25 cellular contexts compared by ENCODE assay signal in the genomic region with DNA sequence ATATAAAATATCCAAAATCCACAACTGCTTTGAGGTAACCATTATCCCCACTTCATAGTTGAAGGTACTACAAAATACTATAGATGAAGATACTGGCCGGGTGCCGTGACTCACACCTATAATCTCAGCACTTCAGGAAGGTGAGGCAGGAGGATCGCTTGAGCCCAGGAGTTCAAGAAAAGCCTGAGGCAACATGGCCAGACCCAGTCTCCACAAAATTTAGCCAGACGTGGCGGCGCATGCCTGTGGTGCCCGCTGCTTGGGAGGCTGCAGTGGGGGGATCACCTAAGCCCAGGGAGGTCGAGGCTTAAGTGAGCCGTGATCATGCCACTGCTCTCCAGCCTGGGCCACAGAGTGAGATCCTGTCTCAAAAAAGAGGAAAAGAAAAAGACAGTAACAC. TPM values are rescaled to one million over a fixed set of nuclear protein-coding genes. Genes with fewer than 3 reads are reported as not detected.
A peak's percentile ranks its signal among the peaks of the same experiment; 100 is the strongest.
DNase-seq lines count a peak whose midpoint lies in the region; ATAC-seq, FAIRE-seq and TF ChIP-seq lines count a peak whose summit lies in the region.
"Had no signal": no experiment of that assay in that cellular context is flagged by ENCODE, and none has a peak within 500 bp of the region (broad histone marks: within the 10 kb centered on the region; RNA-seq: fewer than 3 reads in every experiment).

No MANE protein-coding gene starts in this region.

- no peaks in the 10 kb centered on the region for H3K79me1 ChIP-seq in H1 (ENCODE audit: low read depth, low read length)

- H4K91ac ChIP-seq in H1 (replicated peaks; ENCODE audit: insufficient read length, low read length): no peak overlapping the region

- no peak for TF ChIP-seq EP300 in H1 (IDR thresholded peaks at IDR 0.05; ENCODE audit: borderline replicate concordance in 1 of 2, low read depth in 2 of 2, low read length in 2 of 2)

- H3K4me1 ChIP-seq in PC-3 (ENCODE audit: insufficient read depth, low read length): peaks cover 19% of the 10 kb centered on the region
- peaks cover 5 to 23% (median 16%) of the 10 kb centered on the region in 4 experiments; a peak in 6 of 7 replicates for H3K4me1 ChIP-seq in H1 (replicated peaks in 1 of 4; ENCODE audit: control insufficient read depth in 3 of 4, insufficient read depth in 4 of 4, low read length in 3 of 4)
- no peaks in the 10 kb centered on the region for H3K4me1 ChIP-seq in kidney (ENCODE audit: control insufficient read depth in 1 of 2, insufficient read depth in 1 of 2, low read depth in 1 of 2, low read length in 2 of 2)
- H3K4me1 ChIP-seq: A549, BE2C had no signal

- H2BK5ac ChIP-seq in H1 (ENCODE audit: low read depth, low read length): no peak overlapping the region

- TF ChIP-seq POLR2A in H1 (IDR thresholded peaks at IDR 0.05; ENCODE audit: control extremely low read depth in 1 of 2, low read depth in 2 of 2, low read length in 2 of 2): no peak

- H3K36me3 ChIP-seq in PC-3 (ENCODE audit: low read depth, low read length): no peaks in the 10 kb centered on the region
- H3K36me3 ChIP-seq in H1 (ENCODE audit: control insufficient read depth in 2 of 4, insufficient read depth in 4 of 4, low read length in 3 of 4): no peaks in the 10 kb centered on the region
- no peaks in the 10 kb centered on the region for H3K36me3 ChIP-seq in kidney (ENCODE audit: control insufficient read depth in 1 of 2, insufficient read depth in 2 of 2, low read length in 2 of 2)
- H3K36me3 ChIP-seq: BE2C; BLaER1 treated with 17β-estradiol and CSF1 and Interleukin-3, amounts not matched to agents 10 nM and 100 nM had no signal

- no peaks in the 10 kb centered on the region for H3K23me2 ChIP-seq in H1 (ENCODE audit: low read depth, low read length)

- no peak overlapping the region for H4K8ac ChIP-seq in H1 (ENCODE audit: extremely low read depth, insufficient read depth, low read length)

- no peak overlapping the region for H3K4me3 ChIP-seq in PC-3 (ENCODE audit: low read length)
- H3K4me3 ChIP-seq in H1 (ENCODE audit: extremely low read depth in 1 of 4, insufficient read depth in 2 of 4, low read depth in 3 of 4, low read length in 4 of 4): no peak overlapping the region
- H3K4me3 ChIP-seq in kidney (ENCODE audit: low read length in 2 of 2): no peak overlapping the region
- H3K4me3 ChIP-seq: A549; BLaER1 treated with 17β-estradiol and CSF1 and Interleukin-3, amounts not matched to agents 10 nM and 100 nM; GM23248 had no signal

- no peak for TF ChIP-seq RAD21 in H1 (IDR thresholded peaks at IDR 0.05 in 1 of 2, conservative IDR thresholded peaks at IDR 0.05 in 1 of 2; ENCODE audit: low read depth in 2 of 2, low read length in 2 of 2)

- H3K14ac ChIP-seq in H1 (ENCODE audit: insufficient read length): no peak overlapping the region

- intact Hi-C loops in PC-3 (cut with micrococcal nuclease) (no loop called here), kidney (cut with DNase I) (no loop called here)

- H3F3A ChIP-seq in PC-3 (ENCODE audit: low read length, unreplicated experiment): no peaks in the 10 kb centered on the region

- H4K5ac ChIP-seq in H1 (ENCODE audit: insufficient read length, low read depth, low read length): no peak overlapping the region

- H3K56ac ChIP-seq in H1 (replicated peaks; ENCODE audit: insufficient read length, low read depth, low read length): no peak overlapping the region

- POLR2A ChIA-PET in PC-3 (lab: Charles Lee; ENCODE audit: unreplicated experiment) (no interaction called here), H1 (lab: Charles Lee; ENCODE audit: partially characterized antibody) (no interaction called here)

- CTCF ChIA-PET in PC-3 (lab: Charles Lee): no interaction called here
- CTCF ChIA-PET in H1 (lab: Charles Lee; ENCODE audit: partially characterized antibody): interaction anchor here (1.5 kb wide), 1 partner anchor 53 kb away, joined by 3 read pairs; no protein-coding TSS in a partner anchor

- 0 out of 2 replicates have a peak overlapping the region, but pooled peaks have one; percentile 3 for H2BK12ac ChIP-seq in H1 (ENCODE audit: low read depth, low read length)

- no peak overlapping the region for H2BK15ac ChIP-seq in H1 (ENCODE audit: low read length)

- H3K4ac ChIP-seq in H1 (replicated peaks; ENCODE audit: insufficient read length, low read depth, low read length): no peak overlapping the region

- H3K79me2 ChIP-seq in PC-3 (ENCODE audit: low read length) (no peaks in the 10 kb centered on the region), H1 (ENCODE audit: control insufficient read depth in 1 of 2, insufficient read depth in 2 of 2, low read length in 2 of 2) (no peaks in the 10 kb centered on the region)

- DNase-seq in PC-3 (no peak), H1 (ENCODE audit: low read depth in 1 of 2, low spot score in 2 of 2) (no peak), islet precursor cell (peak; percentile 84), kidney (no peak), NCI-H774 (lab: John Stamatoyannopoulos, UW) (no peak)
- no peak for DNase-seq in activated T-cell treated with anti-CD3 and anti-CD28 coated beads, Interleukin-2, amount 50 U/mL, for 48 hours
- DNase-seq: 8988T; ACHN; AML-193; BE2C; CD4-positive, alpha-beta T cell; CD8-positive, alpha-beta memory T cell; DMS 273 treated with DMSO at 0.1 percent for 48 hours; DMS79; EL; GF-D8; GM23248 had no signal

- no peak overlapping the region for H2BK120ac ChIP-seq in H1 (replicated peaks; ENCODE audit: low read depth, low read length)

- peak; percentile 11; the same call in 1 of the 2 replicates for ATAC-seq in PC-3
- ATAC-seq: A549, HCT116 had no signal

- no peak overlapping the region for H3K18ac ChIP-seq in H1 (ENCODE audit: extremely low read depth, low read length)

- no peak for FAIRE-seq in H1 (lab: Jason Lieb, UNC)
- no peak for FAIRE-seq in kidney (lab: Jason Lieb, UNC)
- FAIRE-seq: A549, D721Med, GM12891, GM18507 had no signal

- H2AK5ac ChIP-seq in H1 (ENCODE audit: low read depth, low read length): no peak overlapping the region

- TF ChIP-seq CTCF in PC-3 (conservative IDR thresholded peaks at IDR 0.05; ENCODE audit: low read depth, low read length) (no peak), H1 (IDR thresholded peaks at IDR 0.05; ENCODE audit: control extremely low read depth in 1 of 3, insufficient read depth in 1 of 3, low read depth in 1 of 3, low read length in 3 of 3) (no peak), kidney (IDR thresholded peaks at IDR 0.05; ENCODE audit: borderline replicate concordance, extremely low read depth, insufficient read depth) (no peak)

- H3K27ac ChIP-seq in PC-3 (ENCODE audit: low read length) (no peak overlapping the region), H1 (ENCODE audit: low read depth, low read length) (no peak overlapping the region), kidney (ENCODE audit: low read depth in 2 of 2, low read length in 2 of 2) (no peak overlapping the region)
- H3K27ac ChIP-seq: A549; BLaER1 treated with 17β-estradiol and CSF1 and Interleukin-3, amounts not matched to agents 10 nM and 100 nM; GM23248 had no signal

- no peak overlapping the region for H3K9ac ChIP-seq in PC-3 (ENCODE audit: low read length)
- H3K9ac ChIP-seq in H1 (replicated peaks in 1 of 4; ENCODE audit: extremely low read depth in 1 of 4, low read depth in 3 of 4, low read length in 3 of 4): no peak overlapping the region
- H3K9ac ChIP-seq in kidney (ENCODE audit: low read length in 2 of 2): no peak overlapping the region
- H3K9ac ChIP-seq: BLaER1 treated with 17β-estradiol and CSF1 and Interleukin-3, amounts not matched to agents 10 nM and 100 nM; GM23248 had no signal

- H3K4me2 ChIP-seq in PC-3 (ENCODE audit: low read length) (no peak overlapping the region), H1 (ENCODE audit: insufficient read depth in 1 of 2, low read depth in 2 of 2, low read length in 2 of 2) (no peak overlapping the region)
- H3K4me2 ChIP-seq: A549; BLaER1 treated with 17β-estradiol and CSF1 and Interleukin-3, amounts not matched to agents 10 nM and 100 nM had no signal

- no peak overlapping the region for H3K23ac ChIP-seq in H1 (ENCODE audit: insufficient read length)

- no peak overlapping the region for H2AFZ ChIP-seq in PC-3 (ENCODE audit: low read length)
- no peak overlapping the region for H2AFZ ChIP-seq in H1 (ENCODE audit: low read length)
- H2AFZ ChIP-seq: GM23248 had no signal

- no peaks in the 10 kb centered on the region for H3K27me3 ChIP-seq in PC-3 (ENCODE audit: low read length)
- H3K27me3 ChIP-seq in H1 (replicated peaks in 1 of 4; ENCODE audit: control insufficient read depth in 3 of 4, extremely low read depth in 1 of 4, insufficient read depth in 3 of 4, low read length in 3 of 4): no peaks in the 10 kb centered on the region
- H3K27me3 ChIP-seq: BE2C; BLaER1 treated with 17β-estradiol and CSF1 and Interleukin-3, amounts not matched to agents 10 nM and 100 nM had no signal

- H4K20me1 ChIP-seq in PC-3 (ENCODE audit: low read length) (no peaks in the 10 kb centered on the region), H1 (replicated peaks in 1 of 2; ENCODE audit: control insufficient read depth in 1 of 2, insufficient read depth in 2 of 2, low read length in 2 of 2) (no peaks in the 10 kb centered on the region)
- H4K20me1 ChIP-seq: BLaER1 treated with 17β-estradiol and CSF1 and Interleukin-3, amounts not matched to agents 10 nM and 100 nM had no signal

- BruUV-seq in PC-3 (replicated peaks; lab: Mats Ljungman, UMichigan): no TSS peak

- H2BK20ac ChIP-seq in H1 (ENCODE audit: low read length): no peak overlapping the region

- no peaks in the 10 kb centered on the region for H3K9me2 ChIP-seq in PC-3 (replicated peaks; ENCODE audit: low read length)

- WGBS in H1 (ENCODE audit: extremely low coverage in 1 of 2, insufficient coverage in 1 of 2, insufficient read length in 1 of 2, insufficient replicate concordance in 2 of 2, low coverage in 1 of 2, low lambda C conversion rate in 2 of 2, missing lambda C conversion rate in 1 of 2), 2 experiments: 94% methylated on average over 9 of the region's 9 CpGs; no CpG with 5 or more reads in 1 of the 2 experiments

- no peaks in the 10 kb centered on the region for H3K9me3 ChIP-seq in PC-3 (ENCODE audit: low read length)
- no peaks in the 10 kb centered on the region for H3K9me3 ChIP-seq in H1 (ENCODE audit: insufficient read depth in 2 of 2, low read depth in 1 of 2, low read length in 1 of 2)
- no peaks in the 10 kb centered on the region for H3K9me3 ChIP-seq in kidney (ENCODE audit: control insufficient read depth in 1 of 2, low read length in 2 of 2)
- H3K9me3 ChIP-seq: A549, BE2C had no signal

RNA-seq across cellular contexts. Expression of gene TMEM254, which starts 21.7 kb away (rescaled TPM):
- total RNA-seq in PC-3 (2014; rRNA removed): 53.7 and 68.3 TPM in 2 replicates
- 26.4 and 26.9 TPM in 2 replicates for total RNA-seq in H1 (2021; fragmentation: NEBNext Ultra II Directional; extraction: Animal tissue kit (Norgen Biotek cat#: 25700))
- 38.7 and 61.2 TPM in 2 replicates for polyA plus RNA-seq in H1 (2011; rRNA removed)
- polyA plus RNA-seq in H1 (2011; cell fraction: cytosol; rRNA removed): 44.4 TPM
- polyA plus RNA-seq in H1 (2011; cell fraction: nucleus; rRNA removed): 19.8 TPM
- 24.4 to 32.5 TPM (median 27.6 TPM) in 4 replicates for polyA plus RNA-seq in H1 (2012, experiment 1 of 2)
- 17.7 TPM for polyA plus RNA-seq in H1 (2012, experiment 2 of 2)
- 32.6 TPM for polyA plus RNA-seq in H1 (2013, experiment 1 of 2)
- 39.2 TPM for polyA plus RNA-seq in H1 (2013, experiment 2 of 2)
- polyA minus RNA-seq in H1 (2011; rRNA and poly(A)+ RNA removed): 39.0 and 53.2 TPM in 2 replicates
- 12.3 TPM for polyA minus RNA-seq in H1 (2011; cell fraction: cytosol; rRNA and poly(A)+ RNA removed)
- 13.1 TPM for polyA minus RNA-seq in H1 (2011; cell fraction: nucleus; rRNA and poly(A)+ RNA removed)
- 21.1 TPM for total RNA-seq in kidney
- 29.5 TPM for polyA plus RNA-seq in kidney (ENCODE audit: insufficient read depth, low read depth, low replicate concordance)

RNA-seq across cellular contexts. Expression of gene PLAC9, which starts 32.4 kb away (rescaled TPM):
- total RNA-seq in PC-3 (2014; rRNA removed): 0.81 and 2.0 TPM in 2 replicates
- 12.4 and 16.7 TPM in 2 replicates for total RNA-seq in H1 (2021; fragmentation: NEBNext Ultra II Directional; extraction: Animal tissue kit (Norgen Biotek cat#: 25700))
- 8.4 and 12.9 TPM in 2 replicates for polyA plus RNA-seq in H1 (2011; rRNA removed)
- 7.4 TPM for polyA plus RNA-seq in H1 (2011; cell fraction: cytosol; rRNA removed)
- polyA plus RNA-seq in H1 (2011; cell fraction: nucleus; rRNA removed): 9.3 TPM
- polyA plus RNA-seq in H1 (2012, experiment 1 of 2): 8.1 to 17.1 TPM (median 14.4 TPM) in 4 replicates
- polyA plus RNA-seq in H1 (2012, experiment 2 of 2): 16.4 TPM
- polyA plus RNA-seq in H1 (2013, experiment 1 of 2): 10.9 TPM
- 10.9 TPM for polyA plus RNA-seq in H1 (2013, experiment 2 of 2)
- 1.2 and 1.8 TPM in 2 replicates for polyA minus RNA-seq in H1 (2011; rRNA and poly(A)+ RNA removed)
- polyA minus RNA-seq in H1 (2011; cell fraction: cytosol; rRNA and poly(A)+ RNA removed): 3.3 TPM
- polyA minus RNA-seq in H1 (2011; cell fraction: nucleus; rRNA and poly(A)+ RNA removed): 2.9 TPM
- total RNA-seq in kidney: 31.4 TPM
- polyA plus RNA-seq in kidney (ENCODE audit: insufficient read depth, low read depth, low replicate concordance): 49.9 TPM
- total RNA-seq: CD4-positive, alpha-beta T cell; CD8-positive, alpha-beta memory T cell; H4 had no signal
- polyA plus RNA-seq: A549; CD14-positive monocyte; CD8-positive, alpha-beta memory T cell had no signal
